Comparison of ENCODE assay signal across 1 cellular context in genomic region chr15:78282324-78282723, GRCh38.
TF ChIP-seq lines count a peak whose summit lies in the region.

No MANE protein-coding gene starts in this region.

TF ChIP-seq in IMR-90, 13 proteins besides CTCF, POLR2A, EP300 and RAD21 (continued from another document):
- TF ChIP-seq SMC3 (IDR thresholded peaks at IDR 0.05; ENCODE audit: low read depth, low read length): no peak
- no peak for TF ChIP-seq BHLHE40 (IDR thresholded peaks at IDR 0.05; ENCODE audit: low read depth, low read length)
- no peak for TF ChIP-seq CEBPB (IDR thresholded peaks at IDR 0.05; ENCODE audit: low read depth, low read length)
- no peak for TF ChIP-seq NFE2L2 (IDR thresholded peaks at IDR 0.05; ENCODE audit: low read depth, low read length)
- TF ChIP-seq MAFK (IDR thresholded peaks at IDR 0.05; ENCODE audit: low read depth, low read length): no peak
